ENCODE assay signal across 34 cellular contexts in the genomic region with DNA sequence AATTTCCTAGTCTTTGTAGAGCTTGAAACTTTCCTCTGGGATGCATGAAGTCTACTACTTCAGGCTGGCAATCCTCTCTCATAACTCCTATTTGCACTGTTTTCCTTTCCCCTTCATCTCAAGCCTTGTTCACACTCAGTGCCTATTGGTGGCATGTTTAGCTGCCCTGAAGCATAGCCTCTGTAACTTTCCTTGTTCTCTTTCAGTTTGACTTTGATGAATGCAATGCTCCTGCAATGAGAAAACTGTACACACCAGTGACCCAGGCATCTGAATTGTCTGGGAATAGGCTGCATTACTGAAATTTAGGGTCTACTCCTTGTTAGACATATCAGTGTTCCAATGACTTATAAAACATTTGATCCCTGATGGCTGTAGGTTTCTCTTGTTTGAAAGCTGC.
"Had no signal": no experiment of that assay in that cellular context is flagged by ENCODE, and none has a peak within 500 bp of the region (broad histone marks: within the 10 kb centered on the region; RNA-seq: fewer than 3 reads in every experiment).

No MANE protein-coding gene starts in this region.

- H3K27me3 ChIP-seq: brain microvascular endothelial cell, Peyer's patch had no signal

- H3K36me3 ChIP-seq: brain microvascular endothelial cell, Peyer's patch had no signal

- H3K27ac Mint-ChIP-seq: activated CD4-positive, alpha-beta memory T cell treated with anti-CD3 and anti-CD28 coated beads, Interleukin-2, amount 10 ng/mL, durations not matched to agents 7 days and 5 days; activated CD8-positive, alpha-beta memory T cell treated with anti-CD3 and anti-CD28 coated beads, Interleukin-2, amount 10 ng/mL, durations not matched to agents 7 days and 5 days; activated naive CD8-positive, alpha-beta T cell treated with anti-CD3 and anti-CD28 coated beads for 36 hours; activated T-cell treated with anti-CD3 and anti-CD28 coated beads, Interleukin-2, amount 50 U/mL, for 72 hours; activated T-helper 17 cell treated with anti-CD3 and anti-CD28 coated beads, Interleukin-2, amount 50 U/mL, for 72 hours had no signal

- H3K4me1 Mint-ChIP-seq: activated CD4-positive, alpha-beta memory T cell treated with anti-CD3 and anti-CD28 coated beads, Interleukin-2, amount 10 ng/mL, durations not matched to agents 7 days and 5 days; activated CD8-positive, alpha-beta memory T cell treated with anti-CD3 and anti-CD28 coated beads, Interleukin-2, amount 10 ng/mL, durations not matched to agents 7 days and 5 days; activated naive CD8-positive, alpha-beta T cell treated with anti-CD3 and anti-CD28 coated beads for 36 hours; activated T-helper 17 cell treated with anti-CD3 and anti-CD28 coated beads, Interleukin-2, amount 50 U/mL, for 72 hours had no signal

- H3K4me1 ChIP-seq: Peyer's patch had no signal

- H3K9me3 ChIP-seq: Peyer's patch had no signal

- H3K36me3 Mint-ChIP-seq: activated CD8-positive, alpha-beta memory T cell treated with anti-CD3 and anti-CD28 coated beads, Interleukin-2, amount 10 ng/mL, durations not matched to agents 7 days and 5 days; activated naive CD8-positive, alpha-beta T cell treated with anti-CD3 and anti-CD28 coated beads for 36 hours had no signal

- DNase-seq: activated CD4-positive, alpha-beta memory T cell treated with anti-CD3 and anti-CD28 coated beads, Interleukin-2, amount 10 ng/mL, durations not matched to agents 7 days and 5 days; activated CD4-positive, alpha-beta T cell treated with anti-CD3 and anti-CD28 coated beads for 1 hour; activated CD4-positive, alpha-beta T cell treated with anti-CD3 and anti-CD28 coated beads for 48 hours; activated CD4-positive, CD25-positive, alpha-beta regulatory T cell; activated CD8-positive, alpha-beta memory T cell treated with anti-CD3 and anti-CD28 coated beads for 24 hours; activated CD8-positive, alpha-beta memory T cell treated with anti-CD3 and anti-CD28 coated beads, Interleukin-2, amount 10 ng/mL, durations not matched to agents 7 days and 5 days; activated CD8-positive, alpha-beta memory T cell treated with anti-CD3 and anti-CD28 coated beads, Interleukin-2, amount 50 U/mL, for 48 hours; activated effector memory CD4-positive, alpha-beta T cell treated with anti-CD3 and anti-CD28 coated beads, Interleukin-2, amount 50 U/mL, for 16 hours; activated naive CD4-positive, alpha-beta T cell; activated naive CD4-positive, alpha-beta T cell treated with anti-CD3 and anti-CD28 coated beads, Interleukin-2, amount 50 U/mL, for 16 hours; activated naive CD8-positive, alpha-beta T cell treated with anti-CD3 and anti-CD28 coated beads for 36 hours; activated T-cell treated with anti-CD3 and anti-CD28 coated beads, Interleukin-2, amount 50 U/mL, for 72 hours; amniotic stem cell; aorta; brain microvascular endothelial cell; NCI-H1105; NCI-H1417 treated with DMSO at 0.1 percent for 48 hours; NCI-H187 treated with DMSO at 0.1 percent for 48 hours; NCI-H2081; NCI-H345; NCI-H524 treated with DMSO at 0.1 percent for 48 hours; NK-92 treated with Interleukin-12 subunit alpha and Interleukin-12 subunit beta, amount 100 ng/mL, for 24 hours; PC-3; Peyer's patch; SIG-M5; SW 1271; T-helper 1 cell; T-helper 2 cell; T-helper 9 cell had no signal

- H3K4me3 ChIP-seq: Peyer's patch had no signal

- H3K27ac ChIP-seq: brain microvascular endothelial cell, KMS-11, Peyer's patch, RWPE1, VCaP had no signal

- ATAC-seq: activated CD8-positive, alpha-beta memory T cell treated with anti-CD3 and anti-CD28 coated beads, Interleukin-2, amount 10 ng/mL, durations not matched to agents 7 days and 5 days; activated T-cell treated with anti-CD3 and anti-CD28 coated beads, Interleukin-2, amount 50 U/mL, for 72 hours; activated T-helper 17 cell treated with anti-CD3 and anti-CD28 coated beads, Interleukin-2, amount 50 U/mL, for 72 hours; PC-3; Right ventricle myocardium inferior had no signal

- H3K9me3 Mint-ChIP-seq: activated CD4-positive, alpha-beta memory T cell treated with anti-CD3 and anti-CD28 coated beads, Interleukin-2, amount 10 ng/mL, durations not matched to agents 7 days and 5 days; activated naive CD8-positive, alpha-beta T cell treated with anti-CD3 and anti-CD28 coated beads for 36 hours; activated T-helper 17 cell treated with anti-CD3 and anti-CD28 coated beads, Interleukin-2, amount 50 U/mL, for 72 hours had no signal

- H3K9ac ChIP-seq: KMS-11 had no signal

- H3K4me3 Mint-ChIP-seq: activated CD4-positive, alpha-beta memory T cell treated with anti-CD3 and anti-CD28 coated beads, Interleukin-2, amount 10 ng/mL, durations not matched to agents 7 days and 5 days; activated CD8-positive, alpha-beta memory T cell treated with anti-CD3 and anti-CD28 coated beads, Interleukin-2, amount 10 ng/mL, durations not matched to agents 7 days and 5 days; activated naive CD8-positive, alpha-beta T cell treated with anti-CD3 and anti-CD28 coated beads for 36 hours; activated T-cell treated with anti-CD3 and anti-CD28 coated beads, Interleukin-2, amount 50 U/mL, for 72 hours; activated T-helper 17 cell treated with anti-CD3 and anti-CD28 coated beads, Interleukin-2, amount 50 U/mL, for 72 hours had no signal

- H3K4me2 ChIP-seq: KMS-11 had no signal
